23 cellular contexts compared by ENCODE assay signal in genomic region chr9:76591256-76591950, GRCh38.
DNase-seq lines count a peak whose midpoint lies in the region; ATAC-seq, FAIRE-seq and TF ChIP-seq lines count a peak whose summit lies in the region.
"Had no signal": no experiment of that assay in that cellular context is flagged by ENCODE, and none has a peak within 500 bp of the region (broad histone marks: within the 10 kb centered on the region; RNA-seq: fewer than 3 reads in every experiment).

No MANE protein-coding gene starts in this region.

- H3K27ac ChIP-seq in OCI-LY1 (ENCODE audit: low read depth, low read length, poor library complexity, severe bottlenecking) = peak overlapping the region; percentile 71
- H3K27ac ChIP-seq: 22Rv1, SJCRH30 had no signal

- H3K4me2 ChIP-seq in OCI-LY1 (ENCODE audit: low read length) = no peak overlapping the region

- DNase-seq in NOMO-1 treated with DMSO at 0.1 percent for 48 hours (lab: John Stamatoyannopoulos, UW; ENCODE audit: unreplicated experiment) = peak; percentile 27
- no peak for DNase-seq in NOMO-1 treated with dmso at 0.1 percent for 144 hours (lab: John Stamatoyannopoulos, UW; ENCODE audit: unreplicated experiment)
- peak; percentile 93 for DNase-seq in fibroblast of the aortic adventitia (ENCODE audit: low read depth)
- no peak for DNase-seq in sciatic nerve (ENCODE audit: low spot score)
- DNase-seq in GM12891 (ENCODE audit: insufficient read length, low spot score) = no peak
- DNase-seq in activated T-helper 1 cell treated with anti-CD3 and anti-CD28 coated beads, Interleukin-12 subunit alpha, Interleukin-12 subunit beta, Interleukin-2, Interleukin-4 antibody, amounts not matched to agents 30 ng/mL and 10 ng/mL and 1 ng/mL, durations not matched to agents 14 hours and 24 hours and 36 hours (ENCODE audit: low spot score) = no peak
- DNase-seq in stimulated activated CD4-positive, alpha-beta T cell treated with anti-CD3 and anti-CD28 coated beads, Interleukin-4, amount 100 ng/mL, for 4 hours = no peak
- DNase-seq: activated CD4-positive, alpha-beta T cell treated with anti-CD3 and anti-CD28 coated beads, Interleukin-2, amount 50 U/mL, for 1 hour; activated naive CD8-positive, alpha-beta T cell treated with anti-CD3 and anti-CD28 coated beads, Interleukin-2, amount 10 ng/mL, durations not matched to agents 7 days and 5 days; activated T-cell treated with anti-CD3 and anti-CD28 coated beads, Interleukin-2, amount 50 U/mL, for 1 hour; CD4-positive, CD25-positive, alpha-beta regulatory T cell; effector memory CD8-positive, alpha-beta T cell; NCI-H1105 treated with DMSO at 0.1 percent for 48 hours; nucleus accumbens; SJCRH30; stimulated activated naive CD4-positive, alpha-beta T cell treated with Interleukin-2 at 50 U/mL for 16 hours had no signal

- H3K4me1 Mint-ChIP-seq in activated T-helper 1 cell treated with anti-CD3 and anti-CD28 coated beads, Interleukin-12 subunit alpha, Interleukin-12 subunit beta, Interleukin-2, Interleukin-4 antibody, amounts not matched to agents 30 ng/mL and 10 ng/mL and 1 ng/mL, durations not matched to agents 14 hours and 24 hours and 36 hours (ENCODE audit: low read depth) = peaks cover 15% of the 10 kb centered on the region

- H3K79me2 ChIP-seq in OCI-LY1 (ENCODE audit: insufficient read depth, low read length) = no peaks in the 10 kb centered on the region

- H3K4me3 ChIP-seq in OCI-LY1 (ENCODE audit: low read depth, low read length, poor library complexity, severe bottlenecking) (no peak overlapping the region), fibroblast of the aortic adventitia (ENCODE audit: low read depth, low read length) (no peak overlapping the region)
- H3K4me3 ChIP-seq: HAP-1, SJCRH30, skin epidermis had no signal

- no peak overlapping the region for H3K4me3 Mint-ChIP-seq in activated T-helper 1 cell treated with anti-CD3 and anti-CD28 coated beads, Interleukin-12 subunit alpha, Interleukin-12 subunit beta, Interleukin-2, Interleukin-4 antibody, amounts not matched to agents 30 ng/mL and 10 ng/mL and 1 ng/mL, durations not matched to agents 14 hours and 24 hours and 36 hours
- H3K4me3 Mint-ChIP-seq: activated naive CD8-positive, alpha-beta T cell treated with anti-CD3 and anti-CD28 coated beads, Interleukin-2, amount 10 ng/mL, durations not matched to agents 7 days and 5 days; CD4-positive, CD25-positive, alpha-beta regulatory T cell; effector memory CD8-positive, alpha-beta T cell; mesothelial cell of epicardium; type B pancreatic cell had no signal

- no peak for TF ChIP-seq POLR2A in GM12891 (IDR thresholded peaks at IDR 0.05; ENCODE audit: low read depth, low read length)

- FAIRE-seq in GM12891 (lab: Jason Lieb, UNC) = no peak
- FAIRE-seq: keratinocyte had no signal

- no peaks in the 10 kb centered on the region for H3K9me3 ChIP-seq in OCI-LY1 (ENCODE audit: low read length)
- H3K9me3 ChIP-seq: HAP-1 had no signal

- ATAC-seq in sciatic nerve = peak; percentile 44
- ATAC-seq: effector memory CD8-positive, alpha-beta T cell had no signal

- no peaks in the 10 kb centered on the region for H3K36me3 Mint-ChIP-seq in activated T-helper 1 cell treated with anti-CD3 and anti-CD28 coated beads, Interleukin-12 subunit alpha, Interleukin-12 subunit beta, Interleukin-2, Interleukin-4 antibody, amounts not matched to agents 30 ng/mL and 10 ng/mL and 1 ng/mL, durations not matched to agents 14 hours and 24 hours and 36 hours (ENCODE audit: low read depth)
- H3K36me3 Mint-ChIP-seq: activated naive CD8-positive, alpha-beta T cell treated with anti-CD3 and anti-CD28 coated beads, Interleukin-2, amount 10 ng/mL, durations not matched to agents 7 days and 5 days; CD4-positive, CD25-positive, alpha-beta regulatory T cell; mesothelial cell of epicardium; type B pancreatic cell had no signal

- no peaks in the 10 kb centered on the region for H4K20me1 ChIP-seq in OCI-LY1 (ENCODE audit: insufficient read depth, low read length)

- peaks cover 58% of the 10 kb centered on the region for H3K4me1 ChIP-seq in OCI-LY1 (ENCODE audit: insufficient read depth, low read length, severe bottlenecking)

- H2AFZ ChIP-seq in OCI-LY1 (ENCODE audit: low read length) = no peak overlapping the region

- no peaks in the 10 kb centered on the region for H3K27me3 ChIP-seq in OCI-LY1 (ENCODE audit: insufficient read depth, low read length)
- H3K27me3 ChIP-seq: SJCRH30 had no signal

- H3K36me3 ChIP-seq in OCI-LY1 (ENCODE audit: insufficient read depth, low read length) = no peaks in the 10 kb centered on the region
- H3K36me3 ChIP-seq: HAP-1, SJCRH30 had no signal

- no peaks in the 10 kb centered on the region for H3F3A ChIP-seq in OCI-LY1 (ENCODE audit: insufficient read depth, low read length)

- TF ChIP-seq CTCF in OCI-LY1 (IDR thresholded peaks at IDR 0.05; ENCODE audit: low read length) (no peak), fibroblast of the aortic adventitia (IDR thresholded peaks at IDR 0.05; ENCODE audit: insufficient read depth, low read length) (no peak)

- H3K9ac ChIP-seq in OCI-LY1 (ENCODE audit: low read length) = no peak overlapping the region

- H3K27me3 Mint-ChIP-seq in activated T-helper 1 cell treated with anti-CD3 and anti-CD28 coated beads, Interleukin-12 subunit alpha, Interleukin-12 subunit beta, Interleukin-2, Interleukin-4 antibody, amounts not matched to agents 30 ng/mL and 10 ng/mL and 1 ng/mL, durations not matched to agents 14 hours and 24 hours and 36 hours (ENCODE audit: insufficient read depth) = peaks cover 8% of the 10 kb centered on the region
- H3K27me3 Mint-ChIP-seq: effector memory CD8-positive, alpha-beta T cell had no signal

- H3K9me3 Mint-ChIP-seq in activated T-helper 1 cell treated with anti-CD3 and anti-CD28 coated beads, Interleukin-12 subunit alpha, Interleukin-12 subunit beta, Interleukin-2, Interleukin-4 antibody, amounts not matched to agents 30 ng/mL and 10 ng/mL and 1 ng/mL, durations not matched to agents 14 hours and 24 hours and 36 hours = no peaks in the 10 kb centered on the region
- H3K9me3 Mint-ChIP-seq: effector memory CD8-positive, alpha-beta T cell; mesothelial cell of epicardium; type B pancreatic cell had no signal

- H3K27ac Mint-ChIP-seq in activated T-helper 1 cell treated with anti-CD3 and anti-CD28 coated beads, Interleukin-12 subunit alpha, Interleukin-12 subunit beta, Interleukin-2, Interleukin-4 antibody, amounts not matched to agents 30 ng/mL and 10 ng/mL and 1 ng/mL, durations not matched to agents 14 hours and 24 hours and 36 hours = no peak overlapping the region
- H3K27ac Mint-ChIP-seq: activated naive CD8-positive, alpha-beta T cell treated with anti-CD3 and anti-CD28 coated beads, Interleukin-2, amount 10 ng/mL, durations not matched to agents 7 days and 5 days; CD4-positive, CD25-positive, alpha-beta regulatory T cell; effector memory CD8-positive, alpha-beta T cell; mesothelial cell of epicardium had no signal

- no peaks in the 10 kb centered on the region for H3K9me2 ChIP-seq in OCI-LY1 (ENCODE audit: low read depth, low read length)

- intact Hi-C loops in sciatic nerve (cut with DNase I) = no loop called here
- intact Hi-C loops in activated T-helper 1 cell treated with anti-CD3 and anti-CD28 coated beads, Interleukin-12 subunit alpha, Interleukin-12 subunit beta, Interleukin-2, Interleukin-4 antibody, amounts not matched to agents 30 ng/mL and 10 ng/mL and 1 ng/mL, durations not matched to agents 14 hours and 24 hours and 36 hours (cut with micrococcal nuclease) = no loop called here

TF ChIP-seq in GM12891, 5 proteins besides CTCF, POLR2A, EP300 and RAD21:
- TF ChIP-seq SPI1 (IDR thresholded peaks at IDR 0.05; ENCODE audit: low read depth, low read length) (no peak), POLR2AphosphoS5 (IDR thresholded peaks at IDR 0.05; ENCODE audit: low read depth, low read length) (no peak), TAF1 (IDR thresholded peaks at IDR 0.05; ENCODE audit: low read depth, low read length) (no peak), POU2F2 (IDR thresholded peaks at IDR 0.05; ENCODE audit: low read depth, low read length) (no peak), PAX5 (IDR thresholded peaks at IDR 0.05; ENCODE audit: insufficient read depth, low read length, severe bottlenecking) (no peak)
TF ChIP-seq in GM12891: peak in this region for 0.

Comparison
In these comparisons a context has a peak if more than half of its experiments do, and no peak if none do; other contexts are left out.
1. DNase-seq: peak in NOMO-1 treated with DMSO at 0.1 percent for 48 hours (single experiment) and fibroblast of the aortic adventitia (single experiment); none in NOMO-1 treated with dmso at 0.1 percent for 144 hours (single experiment), sciatic nerve (single experiment), GM12891 (single experiment), activated T-helper 1 cell treated with anti-CD3 and anti-CD28 coated beads, Interleukin-12 subunit alpha, Interleukin-12 subunit beta, Interleukin-2, Interleukin-4 antibody, amounts not matched to agents 30 ng/mL and 10 ng/mL and 1 ng/mL, durations not matched to agents 14 hours and 24 hours and 36 hours (single experiment) and stimulated activated CD4-positive, alpha-beta T cell treated with anti-CD3 and anti-CD28 coated beads, Interleukin-4, amount 100 ng/mL, for 4 hours (0 of 2).